In genomic region chr4:145097821-145098674, GRCh38 we compare ENCODE assay signal across 1 cellular context.
TF ChIP-seq lines count a peak whose summit lies in the region.

Gene ABCE1 (plus strand): TSS chr4:145098311. CDS start chr4:145104413, 6,102 bp downstream.
Gene ANAPC10 (minus strand): TSS chr4:145098196. CDS start chr4:145096099, 2,097 bp downstream.

TF ChIP-seq in HepG2, 621 proteins besides CTCF, POLR2A, EP300 and RAD21 (continued from another document and continues in another):
- peak; percentile 65; the same call in 1 of the 2 replicates for TF ChIP-seq SMAD1 (CRISPR knock-in tag; IDR thresholded peaks at IDR 0.05; ENCODE audit: borderline replicate concordance, low read depth)
- TF ChIP-seq ZSCAN29 (CRISPR knock-in tag; conservative IDR thresholded peaks at IDR 0.05) = peak; percentile 63
- TF ChIP-seq MIER2 (CRISPR knock-in tag; IDR thresholded peaks at IDR 0.05) = no peak
- peak; percentile 79; the same call in 1 of the 2 replicates for TF ChIP-seq TARDBP (CRISPR knock-in tag; IDR thresholded peaks at IDR 0.05)
- peak; percentile 84 for TF ChIP-seq ZBTB34 (CRISPR knock-in tag; IDR thresholded peaks at IDR 0.05)
- no peak for TF ChIP-seq GTF2F1 (IDR thresholded peaks at IDR 0.05; ENCODE audit: low read length)
- TF ChIP-seq ZNF605 (CRISPR knock-in tag; IDR thresholded peaks at IDR 0.05) = peak; percentile 88
- TF ChIP-seq PHB2 (IDR thresholded peaks at IDR 0.05; ENCODE audit: partially characterized antibody) = no peak
- no peak for TF ChIP-seq CCAR2 (optimal IDR thresholded peaks at IDR 0.05; ENCODE audit: low read depth, low read length)
- TF ChIP-seq ZNF234 (CRISPR knock-in tag; conservative IDR thresholded peaks at IDR 0.05) = 0 out of 2 replicates have a peak, but pooled peaks have one; percentile 62
- TF ChIP-seq ZNF33A (CRISPR knock-in tag; IDR thresholded peaks at IDR 0.05; ENCODE audit: borderline replicate concordance) = no peak
- TF ChIP-seq MBD4 (IDR thresholded peaks at IDR 0.05; ENCODE audit: borderline replicate concordance, low read length) = no peak
- no peak for TF ChIP-seq PCBP2 (optimal IDR thresholded peaks at IDR 0.05; ENCODE audit: low read depth, low read length, poor library complexity, severe bottlenecking)
- TF ChIP-seq ZNF326 (CRISPR knock-in tag; IDR thresholded peaks at IDR 0.05; ENCODE audit: borderline replicate concordance) = no peak
- no peak for TF ChIP-seq ZNF333 (CRISPR knock-in tag; IDR thresholded peaks at IDR 0.05; ENCODE audit: borderline replicate concordance)
- TF ChIP-seq ZNF407 (CRISPR knock-in tag; IDR thresholded peaks at IDR 0.05; ENCODE audit: not compliant biosample characterization) = peak; percentile 86
- peak; percentile 52 for TF ChIP-seq PRDM15 (CRISPR knock-in tag; IDR thresholded peaks at IDR 0.05)
- TF ChIP-seq ZFP41 (CRISPR knock-in tag; IDR thresholded peaks at IDR 0.05; ENCODE audit: borderline replicate concordance) = peak; percentile 83; the same call in 1 of the 2 replicates
- TF ChIP-seq DPF2 (CRISPR knock-in tag; IDR thresholded peaks at IDR 0.05; ENCODE audit: borderline replicate concordance, low read depth) = no peak
- TF ChIP-seq JUNB (CRISPR knock-in tag; IDR thresholded peaks at IDR 0.05; ENCODE audit: borderline replicate concordance) = no peak
- TF ChIP-seq PATZ1 (CRISPR knock-in tag; IDR thresholded peaks at IDR 0.05) = 0 out of 2 replicates have a peak, but pooled peaks have one; percentile 18
- TF ChIP-seq FOXP4 (CRISPR knock-in tag; IDR thresholded peaks at IDR 0.05) = peak; percentile 26; the same call in 1 of the 2 replicates
- no peak for TF ChIP-seq PRDM4 (CRISPR knock-in tag; IDR thresholded peaks at IDR 0.05; ENCODE audit: borderline replicate concordance)
- TF ChIP-seq MAX (IDR thresholded peaks at IDR 0.05) = peak; percentile 99
- TF ChIP-seq ZNF350 (CRISPR knock-in tag; IDR thresholded peaks at IDR 0.05; ENCODE audit: borderline replicate concordance, low read depth) = peak; percentile 95
- peak; percentile 99 for TF ChIP-seq CREB1 (IDR thresholded peaks at IDR 0.05)
- TF ChIP-seq CREB1 (CRISPR knock-in tag; IDR thresholded peaks at IDR 0.05) = peak; percentile 99
- TF ChIP-seq XBP1 (CRISPR knock-in tag; IDR thresholded peaks at IDR 0.05) = no peak
- TF ChIP-seq ATF7 (IDR thresholded peaks at IDR 0.05) = peak; percentile 100
- peak; percentile 98 for TF ChIP-seq ATF7 (CRISPR knock-in tag; IDR thresholded peaks at IDR 0.05)
- TF ChIP-seq NR0B2 (CRISPR knock-in tag; IDR thresholded peaks at IDR 0.05) = peak; percentile 97
